18 cellular contexts compared by ENCODE assay signal in genomic region chr4:181670506-181670905, GRCh38.
DNase-seq lines count a peak whose midpoint lies in the region; ATAC-seq lines count a peak whose summit lies in the region.
"Had no signal": no experiment of that assay in that cellular context is flagged by ENCODE, and none has a peak within 500 bp of the region (broad histone marks: within the 10 kb centered on the region; RNA-seq: fewer than 3 reads in every experiment).

No MANE protein-coding gene starts in this region.

- no peaks in the 10 kb centered on the region for H3K27me3 Mint-ChIP-seq in naive thymus-derived CD4-positive, alpha-beta T cell
- H3K27me3 Mint-ChIP-seq: CD8-positive, alpha-beta memory T cell had no signal

- peak overlapping the region; percentile 43 for H2AFZ ChIP-seq in ACC112 (ENCODE audit: low read length, unreplicated experiment)

- no peaks in the 10 kb centered on the region for H3K9me3 ChIP-seq in naive thymus-derived CD4-positive, alpha-beta T cell (ENCODE audit: control insufficient read depth in 2 of 3, low read length in 3 of 3)
- H3K9me3 ChIP-seq: BLaER1, HAP-1 had no signal

- no peaks in the 10 kb centered on the region for H3K36me3 Mint-ChIP-seq in naive thymus-derived CD4-positive, alpha-beta T cell
- H3K36me3 Mint-ChIP-seq: CD8-positive, alpha-beta memory T cell had no signal

- no peak overlapping the region for H3K27ac Mint-ChIP-seq in naive thymus-derived CD4-positive, alpha-beta T cell
- H3K27ac Mint-ChIP-seq: CD8-positive, alpha-beta memory T cell had no signal

- CTCF ChIA-PET in naive thymus-derived CD4-positive, alpha-beta T cell (lab: Charles Lee): no interaction called here

- H3K79me2 ChIP-seq in ACC112 (ENCODE audit: control insufficient read depth, insufficient read depth, low read length, unreplicated experiment): no peaks in the 10 kb centered on the region

- no peak overlapping the region for H3K4me3 ChIP-seq in ACC112 (ENCODE audit: low read depth, low read length)
- H3K4me3 ChIP-seq in naive thymus-derived CD4-positive, alpha-beta T cell (ENCODE audit: low read length): no peak overlapping the region
- H3K4me3 ChIP-seq: BLaER1, HAP-1 had no signal

- POLR2A ChIA-PET in naive thymus-derived CD4-positive, alpha-beta T cell (lab: Charles Lee): no interaction called here

- DNase-seq in DMS53 (lab: John Stamatoyannopoulos, UW): peak; percentile 7
- no peak for DNase-seq in DMS53 treated with DMSO at 0.1 percent for 48 hours (lab: John Stamatoyannopoulos, UW; ENCODE audit: unreplicated experiment)
- DNase-seq in NCI-H146 treated with DMSO at 0.1 percent for 48 hours (lab: John Stamatoyannopoulos, UW; ENCODE audit: unreplicated experiment): peak; percentile 89
- DNase-seq in epidermal melanocyte (ENCODE audit: insufficient read length, low spot score): peak; percentile 38
- DNase-seq in naive thymus-derived CD4-positive, alpha-beta T cell: no peak
- no peak for DNase-seq in substantia nigra (lab: John Stamatoyannopoulos, UW)
- DNase-seq: AML-193; Calu3; CD8-positive, alpha-beta memory T cell; DMS 273 treated with DMSO at 0.1 percent for 48 hours; DND-41; GDM1; GOT3; IMR-90 had no signal

- no peak overlapping the region for H3K27ac ChIP-seq in ACC112 (ENCODE audit: low read depth, low read length)
- no peak overlapping the region for H3K27ac ChIP-seq in naive thymus-derived CD4-positive, alpha-beta T cell (ENCODE audit: low read depth, low read length)
- H3K27ac ChIP-seq in substantia nigra (ENCODE audit: low read depth, low read length, poor library complexity, severe bottlenecking): no peak overlapping the region
- H3K27ac ChIP-seq: 22Rv1, BLaER1 had no signal

- H3K27me3 ChIP-seq in ACC112 (ENCODE audit: insufficient read depth, low read length): no peaks in the 10 kb centered on the region
- no peaks in the 10 kb centered on the region for H3K27me3 ChIP-seq in naive thymus-derived CD4-positive, alpha-beta T cell (ENCODE audit: control insufficient read depth in 2 of 2, insufficient read depth in 2 of 2, low read length in 2 of 2)
- H3K27me3 ChIP-seq: BLaER1 had no signal

- ATAC-seq in naive thymus-derived CD4-positive, alpha-beta T cell: no peak

- peaks cover 10% of the 10 kb centered on the region for H3K4me1 ChIP-seq in ACC112 (ENCODE audit: control insufficient read depth, insufficient read depth, low read length, unreplicated experiment)
- no peaks in the 10 kb centered on the region for H3K4me1 ChIP-seq in naive thymus-derived CD4-positive, alpha-beta T cell (ENCODE audit: control insufficient read depth in 2 of 2, insufficient read depth in 2 of 2, low read length in 2 of 2)
- H3K4me1 ChIP-seq: BLaER1, HAP-1 had no signal

- no peaks in the 10 kb centered on the region for H3K36me3 ChIP-seq in ACC112 (ENCODE audit: insufficient read depth, low read length)
- no peaks in the 10 kb centered on the region for H3K36me3 ChIP-seq in naive thymus-derived CD4-positive, alpha-beta T cell (ENCODE audit: control insufficient read depth in 2 of 3, insufficient read depth in 3 of 3, low read length in 3 of 3)
- H3K36me3 ChIP-seq: BLaER1, HAP-1 had no signal

- H3K4me1 Mint-ChIP-seq in naive thymus-derived CD4-positive, alpha-beta T cell: no peaks in the 10 kb centered on the region
- H3K4me1 Mint-ChIP-seq: CD8-positive, alpha-beta memory T cell had no signal

- H3K9me3 Mint-ChIP-seq in naive thymus-derived CD4-positive, alpha-beta T cell: peaks cover 0 to 12% (median 0%) of the 10 kb centered on the region in 11 donors

- intact Hi-C loops in naive thymus-derived CD4-positive, alpha-beta T cell (cut with micrococcal nuclease): no loop called here

- H3K4me3 Mint-ChIP-seq in naive thymus-derived CD4-positive, alpha-beta T cell: no peak overlapping the region
- H3K4me3 Mint-ChIP-seq: CD8-positive, alpha-beta memory T cell had no signal

Comparison
In these comparisons a context has a peak if more than half of its experiments do, and no peak if none do; other contexts are left out.
1. DNase-seq: peak in DMS53 (single experiment), NCI-H146 treated with DMSO at 0.1 percent for 48 hours (single experiment) and epidermal melanocyte (single experiment); none in DMS53 treated with DMSO at 0.1 percent for 48 hours (single experiment), naive thymus-derived CD4-positive, alpha-beta T cell (0 of 9) and substantia nigra (0 of 49).